Comparison of ENCODE assay signal across 1 cellular context in genomic region chr3:88408935-88409334, GRCh38.
TF ChIP-seq lines count a peak whose summit lies in the region.

No MANE protein-coding gene starts in this region.

TF ChIP-seq in HEK293, 187 proteins besides CTCF, POLR2A, EP300 and RAD21 (continued from another document):
- no peak for TF ChIP-seq ZNF138 (tag by site-specific recombination; IDR thresholded peaks at IDR 0.05; ENCODE audit: borderline replicate concordance)
- no peak for TF ChIP-seq ELK4 (IDR thresholded peaks at IDR 0.05; ENCODE audit: borderline replicate concordance, low read depth, low read length)
- TF ChIP-seq ZNF510 (tag by site-specific recombination; IDR thresholded peaks at IDR 0.05; ENCODE audit: insufficient replicate concordance), result no peak
- TF ChIP-seq ZNF214 (tag by site-specific recombination; IDR thresholded peaks at IDR 0.05; ENCODE audit: borderline replicate concordance), result no peak
- TF ChIP-seq ZNF280D (tag by site-specific recombination; IDR thresholded peaks at IDR 0.05), result no peak
- TF ChIP-seq ZNF670 (tag by site-specific recombination; IDR thresholded peaks at IDR 0.05; ENCODE audit: low read depth), result no peak
- TF ChIP-seq ZFP37 (tag by site-specific recombination; IDR thresholded peaks at IDR 0.05), result no peak
- no peak for TF ChIP-seq ZNF654 (tag by site-specific recombination; IDR thresholded peaks at IDR 0.05; ENCODE audit: low read depth)
- peak; percentile 68 for TF ChIP-seq ZNF843 (tag by site-specific recombination; IDR thresholded peaks at IDR 0.05)
- no peak for TF ChIP-seq ZNF16 (tag by site-specific recombination; IDR thresholded peaks at IDR 0.05; ENCODE audit: low read depth)
- TF ChIP-seq KLF16 (tag by site-specific recombination; IDR thresholded peaks at IDR 0.05), result no peak
- TF ChIP-seq ZNF19 (tag by site-specific recombination; IDR thresholded peaks at IDR 0.05; ENCODE audit: low read depth), result no peak
- no peak for TF ChIP-seq ZSCAN4 (tag by site-specific recombination; IDR thresholded peaks at IDR 0.05)
- TF ChIP-seq ZNF626 (tag by site-specific recombination; IDR thresholded peaks at IDR 0.05), result no peak
- TF ChIP-seq, protein P1, sequence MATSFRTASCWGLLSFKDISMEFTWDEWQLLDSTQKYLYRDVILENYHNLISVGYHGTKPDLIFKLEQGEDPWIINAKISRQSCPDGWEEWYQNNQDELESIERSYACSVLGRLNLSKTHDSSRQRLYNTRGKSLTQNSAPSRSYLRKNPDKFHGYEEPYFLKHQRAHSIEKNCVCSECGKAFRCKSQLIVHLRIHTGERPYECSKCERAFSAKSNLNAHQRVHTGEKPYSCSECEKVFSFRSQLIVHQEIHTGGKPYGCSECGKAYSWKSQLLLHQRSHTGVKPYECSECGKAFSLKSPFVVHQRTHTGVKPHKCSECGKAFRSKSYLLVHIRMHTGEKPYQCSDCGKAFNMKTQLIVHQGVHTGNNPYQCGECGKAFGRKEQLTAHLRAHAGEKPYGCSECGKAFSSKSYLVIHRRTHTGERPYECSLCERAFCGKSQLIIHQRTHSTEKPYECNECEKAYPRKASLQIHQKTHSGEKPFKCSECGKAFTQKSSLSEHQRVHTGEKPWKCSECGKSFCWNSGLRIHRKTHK (tag by site-specific recombination; IDR thresholded peaks at IDR 0.05), result no peak
- TF ChIP-seq ZNF707 (tag by site-specific recombination; IDR thresholded peaks at IDR 0.05), result no peak
- TF ChIP-seq, protein P2, sequence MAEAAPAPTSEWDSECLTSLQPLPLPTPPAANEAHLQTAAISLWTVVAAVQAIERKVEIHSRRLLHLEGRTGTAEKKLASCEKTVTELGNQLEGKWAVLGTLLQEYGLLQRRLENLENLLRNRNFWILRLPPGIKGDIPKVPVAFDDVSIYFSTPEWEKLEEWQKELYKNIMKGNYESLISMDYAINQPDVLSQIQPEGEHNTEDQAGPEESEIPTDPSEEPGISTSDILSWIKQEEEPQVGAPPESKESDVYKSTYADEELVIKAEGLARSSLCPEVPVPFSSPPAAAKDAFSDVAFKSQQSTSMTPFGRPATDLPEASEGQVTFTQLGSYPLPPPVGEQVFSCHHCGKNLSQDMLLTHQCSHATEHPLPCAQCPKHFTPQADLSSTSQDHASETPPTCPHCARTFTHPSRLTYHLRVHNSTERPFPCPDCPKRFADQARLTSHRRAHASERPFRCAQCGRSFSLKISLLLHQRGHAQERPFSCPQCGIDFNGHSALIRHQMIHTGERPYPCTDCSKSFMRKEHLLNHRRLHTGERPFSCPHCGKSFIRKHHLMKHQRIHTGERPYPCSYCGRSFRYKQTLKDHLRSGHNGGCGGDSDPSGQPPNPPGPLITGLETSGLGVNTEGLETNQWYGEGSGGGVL (tag by site-specific recombination; IDR thresholded peaks at IDR 0.05), result no peak
- no peak for TF ChIP-seq ZNF350 (tag by site-specific recombination; IDR thresholded peaks at IDR 0.05)
- no peak for TF ChIP-seq ZNF426 (tag by site-specific recombination; IDR thresholded peaks at IDR 0.05)
- no peak for TF ChIP-seq ZNF394 (tag by site-specific recombination; IDR thresholded peaks at IDR 0.05; ENCODE audit: borderline replicate concordance)
- TF ChIP-seq ZNF600 (tag by site-specific recombination; IDR thresholded peaks at IDR 0.05), result no peak
- TF ChIP-seq ZNF530 (tag by site-specific recombination; IDR thresholded peaks at IDR 0.05; ENCODE audit: low read depth), result no peak
- TF ChIP-seq PRDM1 (tag by site-specific recombination; IDR thresholded peaks at IDR 0.05), result no peak
- no peak for TF ChIP-seq ZNF548 (tag by site-specific recombination; IDR thresholded peaks at IDR 0.05)
- TF ChIP-seq ZNF416 (tag by site-specific recombination; IDR thresholded peaks at IDR 0.05), result no peak
- TF ChIP-seq ZBTB20 (tag by site-specific recombination; IDR thresholded peaks at IDR 0.05), result peak; percentile 25; the same call in 1 of the 2 replicates
- TF ChIP-seq ZSCAN30 (tag by site-specific recombination; IDR thresholded peaks at IDR 0.05), result no peak
- TF ChIP-seq ZNF48 (tag by site-specific recombination; IDR thresholded peaks at IDR 0.05), result no peak
- TF ChIP-seq ZFP69B (tag by site-specific recombination; IDR thresholded peaks at IDR 0.05), result no peak
- TF ChIP-seq, protein P3, sequence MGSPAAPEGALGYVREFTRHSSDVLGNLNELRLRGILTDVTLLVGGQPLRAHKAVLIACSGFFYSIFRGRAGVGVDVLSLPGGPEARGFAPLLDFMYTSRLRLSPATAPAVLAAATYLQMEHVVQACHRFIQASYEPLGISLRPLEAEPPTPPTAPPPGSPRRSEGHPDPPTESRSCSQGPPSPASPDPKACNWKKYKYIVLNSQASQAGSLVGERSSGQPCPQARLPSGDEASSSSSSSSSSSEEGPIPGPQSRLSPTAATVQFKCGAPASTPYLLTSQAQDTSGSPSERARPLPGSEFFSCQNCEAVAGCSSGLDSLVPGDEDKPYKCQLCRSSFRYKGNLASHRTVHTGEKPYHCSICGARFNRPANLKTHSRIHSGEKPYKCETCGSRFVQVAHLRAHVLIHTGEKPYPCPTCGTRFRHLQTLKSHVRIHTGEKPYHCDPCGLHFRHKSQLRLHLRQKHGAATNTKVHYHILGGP (tag by site-specific recombination; IDR thresholded peaks at IDR 0.05), result no peak
